Comparison of ENCODE assay signal across 24 cellular contexts in the genomic region with DNA sequence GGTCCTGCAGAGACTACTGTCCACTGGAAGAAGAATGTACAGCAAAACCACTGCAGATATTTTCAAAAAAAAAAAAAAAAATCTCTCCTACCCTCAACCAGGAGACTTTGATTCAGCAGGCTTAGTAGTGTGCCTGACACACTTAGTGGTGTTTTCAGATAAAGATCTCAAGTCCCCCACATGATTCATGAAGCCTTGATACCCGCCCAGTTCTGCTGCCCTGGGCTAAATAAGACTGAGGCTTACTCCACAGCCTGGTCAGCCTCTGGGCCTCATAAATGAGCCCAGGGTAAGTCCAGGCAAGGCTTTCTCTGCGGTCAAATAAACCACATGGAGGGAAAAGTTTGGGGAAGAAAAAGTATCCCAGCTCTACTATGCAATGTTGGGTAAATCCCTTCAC.
"Had no signal": no experiment of that assay in that cellular context is flagged by ENCODE, and none has a peak within 500 bp of the region (broad histone marks: within the 10 kb centered on the region; RNA-seq: fewer than 3 reads in every experiment).

No MANE protein-coding gene starts in this region.

- H3K27me3 Mint-ChIP-seq: activated naive CD8-positive, alpha-beta T cell; T-helper 17 cell had no signal

- H3K4me3 Mint-ChIP-seq: activated CD4-positive, alpha-beta memory T cell treated with anti-CD3 and anti-CD28 coated beads for 36 hours; activated CD4-positive, alpha-beta T cell treated with anti-CD3 and anti-CD28 coated beads, Interleukin-2, amount 10 ng/mL, durations not matched to agents 7 days and 5 days; activated naive CD4-positive, alpha-beta T cell treated with anti-CD3 and anti-CD28 coated beads for 36 hours; activated naive CD8-positive, alpha-beta T cell; activated T-cell treated with anti-CD3 and anti-CD28 coated beads, Interleukin-2, amount 50 U/mL, for 4 hours; T-helper 17 cell had no signal

- H3K4me1 Mint-ChIP-seq: activated CD4-positive, alpha-beta T cell treated with anti-CD3 and anti-CD28 coated beads, Interleukin-2, amount 10 ng/mL, durations not matched to agents 7 days and 5 days had no signal

- DNase-seq: activated CD4-positive, alpha-beta memory T cell treated with anti-CD3 and anti-CD28 coated beads for 36 hours; activated CD4-positive, alpha-beta T cell treated with anti-CD3 and anti-CD28 coated beads, Interleukin-2, amount 10 ng/mL, durations not matched to agents 7 days and 5 days; activated CD4-positive, CD25-positive, alpha-beta regulatory T cell; activated CD8-positive, alpha-beta memory T cell treated with anti-CD3 and anti-CD28 coated beads for 24 hours; activated gamma-delta T cell; activated naive CD4-positive, alpha-beta T cell treated with anti-CD3 and anti-CD28 coated beads for 36 hours; activated T-cell treated with anti-CD3 and anti-CD28 coated beads, Interleukin-2, amount 50 U/mL, for 4 hours; adrenal gland; aorta; caudate nucleus; colonic mucosa; Kasumi-1; NCI-H1092 treated with DMSO at 0.1 percent for 48 hours; NCI-H1436; NCI-H187; NCI-H2081; NCI-H510A treated with DMSO at 0.1 percent for 48 hours; NCI-H69; NK-92 treated with Interleukin-12 subunit alpha and Interleukin-12 subunit beta, amount 100 ng/mL, for 24 hours; OCI-M1; SIG-M5; T-helper 17 cell; T-helper 9 cell had no signal

- H3K27ac Mint-ChIP-seq: activated CD4-positive, alpha-beta memory T cell treated with anti-CD3 and anti-CD28 coated beads for 36 hours; activated CD4-positive, alpha-beta T cell treated with anti-CD3 and anti-CD28 coated beads, Interleukin-2, amount 10 ng/mL, durations not matched to agents 7 days and 5 days; activated naive CD4-positive, alpha-beta T cell treated with anti-CD3 and anti-CD28 coated beads for 36 hours; activated naive CD8-positive, alpha-beta T cell; T-helper 17 cell had no signal

- ATAC-seq: activated T-cell treated with anti-CD3 and anti-CD28 coated beads, Interleukin-2, amount 50 U/mL, for 4 hours; T-helper 17 cell had no signal

- H3K9me3 Mint-ChIP-seq: activated T-cell treated with anti-CD3 and anti-CD28 coated beads, Interleukin-2, amount 50 U/mL, for 4 hours had no signal
